In genomic region chr17:57862410-57862989, GRCh38 we compare ENCODE assay signal across 9 cellular contexts. TPM values are rescaled to one million over a fixed set of nuclear protein-coding genes. Genes with fewer than 3 reads are reported as not detected.
DNase-seq lines count a peak whose midpoint lies in the region; ATAC-seq and TF ChIP-seq lines count a peak whose summit lies in the region.
"Had no signal": no experiment of that assay in that cellular context is flagged by ENCODE, and none has a peak within 500 bp of the region (broad histone marks: within the 10 kb centered on the region; RNA-seq: fewer than 3 reads in every experiment).

No MANE protein-coding gene starts in this region.

- intact Hi-C loops in transverse colon (cut with DNase I; ENCODE audit: low total_unique reads), result loop anchor here (5.0 kb wide), 1 partner anchor 135 kb away; no protein-coding TSS in a partner anchor
- intact Hi-C loops in left colon (cut with DNase I, micrococcal nuclease), result loop anchor here in 1 of 2 donors (10.0 kb wide), 1 partner anchor 132 kb away; no protein-coding TSS in a partner anchor

- peaks cover 16% of the 10 kb centered on the region for H3K36me3 ChIP-seq in muscle layer of colon (ENCODE audit: insufficient read depth, low read length)
- H3K36me3 ChIP-seq in transverse colon, result no peaks in the 10 kb centered on the region

- no peak for DNase-seq in activated naive CD8-positive, alpha-beta T cell treated with anti-CD3 and anti-CD28 coated beads for 36 hours
- DNase-seq in transverse colon (no peak), left colon (no peak), NCI-H1417 (lab: John Stamatoyannopoulos, UW) (no peak)
- DNase-seq: OCI-M1 had no signal

- no peak for TF ChIP-seq POLR2A in transverse colon (IDR thresholded peaks at IDR 0.05)

- H3K9me3 ChIP-seq in muscle layer of colon (ENCODE audit: low read length) (no peaks in the 10 kb centered on the region), transverse colon (no peaks in the 10 kb centered on the region)

- H3K27ac ChIP-seq in cingulate gyrus (ENCODE audit: low read depth, low read length), result peak overlapping the region; percentile 72
- H3K27ac ChIP-seq in muscle layer of colon (ENCODE audit: low read depth, low read length), result peak overlapping the region; percentile 97
- peak overlapping the region; percentile 82 to 92 (median 86) for H3K27ac ChIP-seq in transverse colon

- H3K4me1 ChIP-seq in muscle layer of colon (ENCODE audit: insufficient read depth, low read length) (peaks cover 58% of the 10 kb centered on the region), transverse colon (peaks cover 16 to 40% (median 24%) of the 10 kb centered on the region in 4 donors)

- H3K4me3 Mint-ChIP-seq in activated naive CD8-positive, alpha-beta T cell, result peak overlapping the region; percentile 17
- H3K4me3 Mint-ChIP-seq in activated naive CD8-positive, alpha-beta T cell treated with anti-CD3 and anti-CD28 coated beads for 36 hours, result no peak overlapping the region

- H3K27me3 ChIP-seq in muscle layer of colon (ENCODE audit: control insufficient read depth in 1 of 2, insufficient read depth in 2 of 2, low read length in 2 of 2), result no peaks in the 10 kb centered on the region
- H3K27me3 ChIP-seq in transverse colon, result no peaks in the 10 kb centered on the region

- H3K4me1 Mint-ChIP-seq in activated naive CD8-positive, alpha-beta T cell (ENCODE audit: low read depth), result peaks cover 11% of the 10 kb centered on the region
- peaks cover 11% of the 10 kb centered on the region for H3K4me1 Mint-ChIP-seq in activated naive CD8-positive, alpha-beta T cell treated with anti-CD3 and anti-CD28 coated beads for 36 hours

- H3K9ac ChIP-seq in muscle layer of colon (ENCODE audit: low read length), result peak overlapping the region; percentile 73

- no peaks in the 10 kb centered on the region for H3K36me3 Mint-ChIP-seq in activated naive CD8-positive, alpha-beta T cell
- no peaks in the 10 kb centered on the region for H3K36me3 Mint-ChIP-seq in activated naive CD8-positive, alpha-beta T cell treated with anti-CD3 and anti-CD28 coated beads for 36 hours

- TF ChIP-seq CTCF in transverse colon (IDR thresholded peaks at IDR 0.05), result no peak

- peaks cover 4% of the 10 kb centered on the region for H3K27me3 Mint-ChIP-seq in activated naive CD8-positive, alpha-beta T cell
- peaks cover 34% of the 10 kb centered on the region for H3K27me3 Mint-ChIP-seq in activated naive CD8-positive, alpha-beta T cell treated with anti-CD3 and anti-CD28 coated beads for 36 hours

- H3K27ac Mint-ChIP-seq in activated naive CD8-positive, alpha-beta T cell, result no peak overlapping the region
- no peak overlapping the region for H3K27ac Mint-ChIP-seq in activated naive CD8-positive, alpha-beta T cell treated with anti-CD3 and anti-CD28 coated beads for 36 hours

- no peak for TF ChIP-seq EP300 in transverse colon (IDR thresholded peaks at IDR 0.05; ENCODE audit: low read depth)

- in situ Hi-C loops in transverse colon (cut with MboI; ENCODE audit: low pct_ligation_motif_present in 1 of 4, low pct_unique_long_range_greater_than_20kb in 1 of 4, low sequenced_read_pairs in 3 of 4), result loop anchor here in 2 of 4 donors (25.0 kb wide), 2 partner anchors 225 to 250 kb away; partner anchors contain the start of gene DYNLL2 (in 1 of the 2)

- 46 to 55% methylated on average over 5 to 7 of the region's 8 CpGs for WGBS in transverse colon (ENCODE audit: low coverage in 1 of 2), 2 donors

- no peaks in the 10 kb centered on the region for H3K9me3 Mint-ChIP-seq in activated naive CD8-positive, alpha-beta T cell (ENCODE audit: low read depth)
- H3K9me3 Mint-ChIP-seq in activated naive CD8-positive, alpha-beta T cell treated with anti-CD3 and anti-CD28 coated beads for 36 hours, result no peaks in the 10 kb centered on the region

- H3K4me3 ChIP-seq in muscle layer of colon (ENCODE audit: low read depth in 1 of 2, low read length in 2 of 2) (peak overlapping the region in 1 of 2 donors; percentile 64), transverse colon (peak overlapping the region in 2 of 4 donors; percentile 40 to 63)

- ATAC-seq in left colon, result no peak
- no peak for ATAC-seq in HG03108 (IDR thresholded peaks at IDR 0.05; ENCODE audit: unreplicated experiment)

RNA-seq across cellular contexts. Expression of gene MRPS23, which starts 12.7 kb away (rescaled TPM):
- total RNA-seq in activated naive CD8-positive, alpha-beta T cell treated with anti-CD3 and anti-CD28 coated beads for 36 hours, result 10 to 100 TPM; 85.0 to 91.4 TPM
- total RNA-seq in transverse colon (10 to 100 TPM in 1 of 4 donors, 1 to 10 TPM in 2, under 1 TPM in 1; 0.37 to 11.1 (median 6.5) TPM), left colon (10 to 100 TPM; 18.0 to 21.3 TPM)
